ENCODE assay signal across 10 cellular contexts in the genomic region with DNA sequence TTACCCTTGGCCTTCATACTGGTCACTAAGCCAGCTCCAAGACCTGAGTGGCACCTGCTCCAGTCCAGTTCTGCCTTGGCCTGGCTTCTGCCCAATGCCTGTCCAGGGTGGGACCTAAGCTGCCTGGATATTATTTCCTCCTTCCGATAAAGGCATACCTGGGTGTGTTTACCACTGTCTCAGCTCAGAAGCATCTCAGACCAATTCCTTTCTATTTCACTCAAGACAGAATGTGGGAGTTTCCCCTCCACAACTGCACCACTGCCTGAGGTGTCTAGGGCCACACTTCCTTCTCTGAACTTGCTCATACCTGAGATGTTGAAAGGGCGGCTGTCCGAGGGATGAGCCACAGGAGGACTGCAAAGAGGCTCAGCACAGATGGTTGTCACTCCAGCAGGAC. TPM values are rescaled to one million over a fixed set of nuclear protein-coding genes. Genes with fewer than 3 reads are reported as not detected.
DNase-seq lines count a peak whose midpoint lies in the region; ATAC-seq and TF ChIP-seq lines count a peak whose summit lies in the region.
"Had no signal": no experiment of that assay in that cellular context is flagged by ENCODE, and none has a peak within 500 bp of the region (broad histone marks: within the 10 kb centered on the region; RNA-seq: fewer than 3 reads in every experiment).

No MANE protein-coding gene starts in this region.

- H3K4me1 Mint-ChIP-seq in activated T-cell treated with anti-CD3 and anti-CD28 coated beads, Interleukin-2, amount 50 U/mL, for 72 hours (ENCODE audit: low read depth) = peaks cover 40% of the 10 kb centered on the region
- no peaks in the 10 kb centered on the region for H3K4me1 Mint-ChIP-seq in central memory CD8-positive, alpha-beta T cell
- H3K4me1 Mint-ChIP-seq in stimulated activated naive CD8-positive, alpha-beta T cell treated with anti-CD3 and anti-CD28 coated beads, Interleukin-15, amount 100 ng/mL, for 72 hours = peaks cover 36% of the 10 kb centered on the region

- H3K4me3 Mint-ChIP-seq in activated T-cell treated with anti-CD3 and anti-CD28 coated beads, Interleukin-2, amount 50 U/mL, for 72 hours = peak overlapping the region; percentile 8 to 15
- no peak overlapping the region for H3K4me3 Mint-ChIP-seq in central memory CD8-positive, alpha-beta T cell
- peak overlapping the region in 1 of 2 donors; percentile 1 for H3K4me3 Mint-ChIP-seq in stimulated activated naive CD8-positive, alpha-beta T cell treated with anti-CD3 and anti-CD28 coated beads, Interleukin-15, amount 100 ng/mL, for 72 hours

- no peaks in the 10 kb centered on the region for H3K27me3 ChIP-seq in testis
- H3K27me3 ChIP-seq: brain microvascular endothelial cell had no signal

- peak; percentile 83 to 91 for ATAC-seq in activated T-cell treated with anti-CD3 and anti-CD28 coated beads, Interleukin-2, amount 50 U/mL, for 72 hours (replicated peaks in 1 of 2)
- ATAC-seq in HG03378 (IDR thresholded peaks at IDR 0.05; ENCODE audit: unreplicated experiment) = peak; percentile 78
- no peak for ATAC-seq in central memory CD8-positive, alpha-beta T cell (replicated peaks; ENCODE audit: extremely low read depth, poor library complexity, severe bottlenecking)
- peak; percentile 86 for ATAC-seq in stimulated activated naive CD8-positive, alpha-beta T cell treated with anti-CD3 and anti-CD28 coated beads, Interleukin-15, amount 100 ng/mL, for 72 hours

- H3K9me3 ChIP-seq in testis = no peaks in the 10 kb centered on the region

- intact Hi-C loops in testis (cut with DNase I; ENCODE audit: low total_unique reads) = no loop called here

- H3K9me3 Mint-ChIP-seq in activated T-cell treated with anti-CD3 and anti-CD28 coated beads, Interleukin-2, amount 50 U/mL, for 72 hours = no peaks in the 10 kb centered on the region
- H3K9me3 Mint-ChIP-seq in central memory CD8-positive, alpha-beta T cell = no peaks in the 10 kb centered on the region
- H3K9me3 Mint-ChIP-seq in stimulated activated naive CD8-positive, alpha-beta T cell treated with anti-CD3 and anti-CD28 coated beads, Interleukin-15, amount 100 ng/mL, for 72 hours = no peaks in the 10 kb centered on the region

- no peaks in the 10 kb centered on the region for H3K36me3 Mint-ChIP-seq in activated T-cell treated with anti-CD3 and anti-CD28 coated beads, Interleukin-2, amount 50 U/mL, for 72 hours (ENCODE audit: insufficient read depth in 2 of 2)
- no peaks in the 10 kb centered on the region for H3K36me3 Mint-ChIP-seq in central memory CD8-positive, alpha-beta T cell (ENCODE audit: insufficient read depth)

- peak; percentile 33 to 41 for DNase-seq in activated T-cell treated with anti-CD3 and anti-CD28 coated beads, Interleukin-2, amount 50 U/mL, for 72 hours
- DNase-seq in activated T-cell treated with anti-CD3 and anti-CD28 coated beads for 4 hours = no peak
- DNase-seq in central memory CD8-positive, alpha-beta T cell (ENCODE audit: low spot score in 2 of 2) = no peak
- DNase-seq in stimulated activated naive CD8-positive, alpha-beta T cell treated with anti-CD3 and anti-CD28 coated beads, Interleukin-15, amount 100 ng/mL, for 72 hours = no peak
- DNase-seq in testis = no peak
- no peak for DNase-seq in SK-N-DZ (ENCODE audit: low spot score)
- no peak for DNase-seq in caudate nucleus (lab: John Stamatoyannopoulos, UW)
- DNase-seq: brain microvascular endothelial cell, NCI-H1930 had no signal

- 88 to 91% methylated on average over 3 of the region's 3 CpGs for WGBS in testis, 2 donors

- no peak overlapping the region for H3K27ac ChIP-seq in testis
- H3K27ac ChIP-seq in caudate nucleus (ENCODE audit: low read depth, low read length) = no peak overlapping the region
- H3K27ac ChIP-seq: brain microvascular endothelial cell had no signal

- no peaks in the 10 kb centered on the region for H3K36me3 ChIP-seq in testis (ENCODE audit: low read depth, missing control alignments)
- H3K36me3 ChIP-seq: brain microvascular endothelial cell had no signal

- no peak for TF ChIP-seq POLR2A in testis (IDR thresholded peaks at IDR 0.05)

- TF ChIP-seq CTCF in testis (IDR thresholded peaks at IDR 0.05) = no peak

- no peaks in the 10 kb centered on the region for H3K27me3 Mint-ChIP-seq in activated T-cell treated with anti-CD3 and anti-CD28 coated beads, Interleukin-2, amount 50 U/mL, for 72 hours (ENCODE audit: low read depth)
- H3K27me3 Mint-ChIP-seq in central memory CD8-positive, alpha-beta T cell = no peaks in the 10 kb centered on the region
- H3K27me3 Mint-ChIP-seq in stimulated activated naive CD8-positive, alpha-beta T cell treated with anti-CD3 and anti-CD28 coated beads, Interleukin-15, amount 100 ng/mL, for 72 hours = no peaks in the 10 kb centered on the region

- peak overlapping the region; percentile 21 for H3K27ac Mint-ChIP-seq in activated T-cell treated with anti-CD3 and anti-CD28 coated beads, Interleukin-2, amount 50 U/mL, for 72 hours
- H3K27ac Mint-ChIP-seq in central memory CD8-positive, alpha-beta T cell (ENCODE audit: low read depth) = peak overlapping the region; percentile 70
- peak overlapping the region; percentile 13 to 84 for H3K27ac Mint-ChIP-seq in stimulated activated naive CD8-positive, alpha-beta T cell treated with anti-CD3 and anti-CD28 coated beads, Interleukin-15, amount 100 ng/mL, for 72 hours

- peaks cover 6% of the 10 kb centered on the region for H3K4me1 ChIP-seq in testis

- H3K4me3 ChIP-seq in testis = no peak overlapping the region

RNA-seq across cellular contexts. Expression of gene CAB39, which starts 18.4 kb away (rescaled TPM):
- total RNA-seq in activated T-cell treated with anti-CD3 and anti-CD28 coated beads, Interleukin-2, amount 50 U/mL, for 72 hours = 100 to 1,000 TPM; 130 to 149 TPM
- 10 to 100 TPM; 76.1 to 82.2 TPM for total RNA-seq in testis
- polyA plus RNA-seq in testis (ENCODE audit: insufficient read depth, low read depth, low replicate concordance) = 76.8 TPM
- 29.9 and 31.6 TPM in 2 replicates for polyA plus RNA-seq in SK-N-DZ (2014; cell fraction: cytosol; rRNA removed)
- polyA plus RNA-seq in SK-N-DZ (2014; cell fraction: nucleus; rRNA removed) = 17.7 and 18.2 TPM in 2 replicates

Comparison
In these comparisons a context has a peak if more than half of its experiments do, and no peak if none do; other contexts are left out.
1. DNase-seq: peak in activated T-cell treated with anti-CD3 and anti-CD28 coated beads, Interleukin-2, amount 50 U/mL, for 72 hours (2 of 2); none in activated T-cell treated with anti-CD3 and anti-CD28 coated beads for 4 hours (single experiment), central memory CD8-positive, alpha-beta T cell (0 of 2), stimulated activated naive CD8-positive, alpha-beta T cell treated with anti-CD3 and anti-CD28 coated beads, Interleukin-15, amount 100 ng/mL, for 72 hours (0 of 2), testis (single experiment), SK-N-DZ (single experiment) and caudate nucleus (0 of 61).
2. Peak in every context shown above with its lines, with median percentiles within 50 percentile points of each other: H3K27ac Mint-ChIP-seq.